In the genomic region with DNA sequence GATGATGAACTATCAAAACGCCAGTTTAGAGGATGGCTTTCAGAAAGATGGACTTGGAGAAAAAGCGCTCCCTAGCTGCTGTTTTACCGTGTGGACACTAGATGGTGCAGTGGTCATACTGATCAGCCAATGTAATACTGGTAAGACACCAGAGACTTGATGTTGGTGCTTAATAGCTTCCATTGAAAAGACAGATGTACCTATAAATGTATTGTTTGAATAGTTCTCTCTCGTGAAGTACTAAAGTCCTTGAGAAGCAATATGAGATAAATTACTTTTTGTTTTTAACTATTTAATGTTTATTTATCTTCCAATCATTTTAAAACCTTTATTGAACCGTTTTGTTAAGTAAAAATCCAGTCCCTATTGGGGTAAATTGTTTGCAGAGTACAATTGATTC, we compare ENCODE assay signal across 8 cellular contexts.
DNase-seq lines count a peak whose midpoint lies in the region; ATAC-seq and TF ChIP-seq lines count a peak whose summit lies in the region.

No MANE protein-coding gene starts in this region.

- no peak overlapping the region for H3K4me3 Mint-ChIP-seq in activated CD4-positive, alpha-beta memory T cell treated with anti-CD3 and anti-CD28 coated beads, Interleukin-2, amount 10 ng/mL, durations not matched to agents 7 days and 5 days
- H3K4me3 Mint-ChIP-seq in natural killer cell treated with Interleukin-12 subunit alpha and Interleukin-12 subunit beta and Interleukin-15 and Interleukin-18, amount 100 ng/mL, for 72 hours, result no peak overlapping the region

- peaks cover 15% of the 10 kb centered on the region for H3K36me3 Mint-ChIP-seq in activated CD4-positive, alpha-beta memory T cell treated with anti-CD3 and anti-CD28 coated beads, Interleukin-2, amount 10 ng/mL, durations not matched to agents 7 days and 5 days (ENCODE audit: low read depth)
- H3K36me3 Mint-ChIP-seq in natural killer cell treated with Interleukin-12 subunit alpha and Interleukin-12 subunit beta and Interleukin-15 and Interleukin-18, amount 100 ng/mL, for 72 hours, result no peaks in the 10 kb centered on the region

- H3K27ac ChIP-seq in vagina, result no peak overlapping the region

- H3K27me3 Mint-ChIP-seq in activated CD4-positive, alpha-beta memory T cell treated with anti-CD3 and anti-CD28 coated beads, Interleukin-2, amount 10 ng/mL, durations not matched to agents 7 days and 5 days, result peaks cover 3% of the 10 kb centered on the region
- H3K27me3 Mint-ChIP-seq in natural killer cell treated with Interleukin-12 subunit alpha and Interleukin-12 subunit beta and Interleukin-15 and Interleukin-18, amount 100 ng/mL, for 72 hours, result no peaks in the 10 kb centered on the region

- peak; percentile 81 to 97 (median 84) for TF ChIP-seq CTCF in vagina (IDR thresholded peaks at IDR 0.05)

- H3K9me3 Mint-ChIP-seq in activated CD4-positive, alpha-beta memory T cell treated with anti-CD3 and anti-CD28 coated beads, Interleukin-2, amount 10 ng/mL, durations not matched to agents 7 days and 5 days, result no peaks in the 10 kb centered on the region
- H3K9me3 Mint-ChIP-seq in natural killer cell treated with Interleukin-12 subunit alpha and Interleukin-12 subunit beta and Interleukin-15 and Interleukin-18, amount 100 ng/mL, for 72 hours, result no peaks in the 10 kb centered on the region

- intact Hi-C loops in vagina (cut with DNase I), result no loop called here

- no peaks in the 10 kb centered on the region for H3K4me1 ChIP-seq in vagina

- H3K27ac Mint-ChIP-seq in activated CD4-positive, alpha-beta memory T cell treated with anti-CD3 and anti-CD28 coated beads, Interleukin-2, amount 10 ng/mL, durations not matched to agents 7 days and 5 days, result no peak overlapping the region
- H3K27ac Mint-ChIP-seq in natural killer cell treated with Interleukin-12 subunit alpha and Interleukin-12 subunit beta and Interleukin-15 and Interleukin-18, amount 100 ng/mL, for 72 hours, result no peak overlapping the region

- DNase-seq in DMS153 treated with DMSO at 0.1 percent for 48 hours (lab: John Stamatoyannopoulos, UW; ENCODE audit: unreplicated experiment), result peak; percentile 75
- DNase-seq in NCI-H748 treated with DMSO at 0.1 percent for 48 hours (lab: John Stamatoyannopoulos, UW), result peak; percentile 72
- DNase-seq in activated CD4-positive, alpha-beta memory T cell treated with anti-CD3 and anti-CD28 coated beads, Interleukin-2, amount 10 ng/mL, durations not matched to agents 7 days and 5 days, result peak; percentile 50
- DNase-seq in fibroblast of gingiva (ENCODE audit: low read depth), result peak; percentile 72
- DNase-seq in natural killer cell treated with Interleukin-12 subunit alpha and Interleukin-12 subunit beta and Interleukin-15 and Interleukin-18, amount 100 ng/mL, for 72 hours (ENCODE audit: low spot score), result peak; percentile 77
- no peak for DNase-seq in vagina (ENCODE audit: extremely low spot score in 2 of 2)

- no peaks in the 10 kb centered on the region for H3K9me3 ChIP-seq in vagina

- CTCF ChIA-PET in activated CD4-positive, alpha-beta memory T cell treated with anti-CD3 and anti-CD28 coated beads, Interleukin-2, amount 10 ng/mL, durations not matched to agents 7 days and 5 days (lab: Charles Lee), result interaction anchor here (0.6 to 2.9 kb wide), 40 partner anchors 9 to 643 kb away, joined by 3 to 40 read pairs (median 4); a partner anchor contains a TSS

- no peaks in the 10 kb centered on the region for H3K36me3 ChIP-seq in vagina

- H3K27me3 ChIP-seq in vagina, result no peaks in the 10 kb centered on the region

- no peak for TF ChIP-seq POLR2A in vagina (IDR thresholded peaks at IDR 0.05)

- POLR2A ChIA-PET in activated CD4-positive, alpha-beta memory T cell treated with anti-CD3 and anti-CD28 coated beads, Interleukin-2, amount 10 ng/mL, durations not matched to agents 7 days and 5 days (lab: Charles Lee), result interaction anchor here (1.0 to 1.6 kb wide), 5 partner anchors 37 to 520 kb away, joined by 3 to 7 read pairs (median 3); a partner anchor contains a TSS

- H3K4me3 ChIP-seq in vagina, result no peak overlapping the region

- ATAC-seq in GM19452 (IDR thresholded peaks at IDR 0.05; ENCODE audit: unreplicated experiment), result peak; percentile 92
- ATAC-seq in HG03575 (IDR thresholded peaks at IDR 0.05; ENCODE audit: extremely low read depth, insufficient number of reproducible peaks, low FRiP score, unreplicated experiment), result peak; percentile 50
- ATAC-seq in natural killer cell treated with Interleukin-12 subunit alpha and Interleukin-12 subunit beta and Interleukin-15 and Interleukin-18, amount 100 ng/mL, for 72 hours, result peak; percentile 84 to 86

- peaks cover 1% of the 10 kb centered on the region for H3K4me1 Mint-ChIP-seq in activated CD4-positive, alpha-beta memory T cell treated with anti-CD3 and anti-CD28 coated beads, Interleukin-2, amount 10 ng/mL, durations not matched to agents 7 days and 5 days
- H3K4me1 Mint-ChIP-seq in natural killer cell treated with Interleukin-12 subunit alpha and Interleukin-12 subunit beta and Interleukin-15 and Interleukin-18, amount 100 ng/mL, for 72 hours (ENCODE audit: low read depth in 2 of 2), result peaks cover 0 to 9% of the 10 kb centered on the region in 2 donors

Comparison
In these comparisons a context has a peak if more than half of its experiments do, and no peak if none do; other contexts are left out.
1. DNase-seq: peak in DMS153 treated with DMSO at 0.1 percent for 48 hours (single experiment), NCI-H748 treated with DMSO at 0.1 percent for 48 hours (single experiment), activated CD4-positive, alpha-beta memory T cell treated with anti-CD3 and anti-CD28 coated beads, Interleukin-2, amount 10 ng/mL, durations not matched to agents 7 days and 5 days (single experiment), fibroblast of gingiva (single experiment) and natural killer cell treated with Interleukin-12 subunit alpha and Interleukin-12 subunit beta and Interleukin-15 and Interleukin-18, amount 100 ng/mL, for 72 hours (single experiment); none in vagina (0 of 2).
2. Peak in every context shown above with its lines, with median percentiles within 50 percentile points of each other: ATAC-seq.